In the genomic region with DNA sequence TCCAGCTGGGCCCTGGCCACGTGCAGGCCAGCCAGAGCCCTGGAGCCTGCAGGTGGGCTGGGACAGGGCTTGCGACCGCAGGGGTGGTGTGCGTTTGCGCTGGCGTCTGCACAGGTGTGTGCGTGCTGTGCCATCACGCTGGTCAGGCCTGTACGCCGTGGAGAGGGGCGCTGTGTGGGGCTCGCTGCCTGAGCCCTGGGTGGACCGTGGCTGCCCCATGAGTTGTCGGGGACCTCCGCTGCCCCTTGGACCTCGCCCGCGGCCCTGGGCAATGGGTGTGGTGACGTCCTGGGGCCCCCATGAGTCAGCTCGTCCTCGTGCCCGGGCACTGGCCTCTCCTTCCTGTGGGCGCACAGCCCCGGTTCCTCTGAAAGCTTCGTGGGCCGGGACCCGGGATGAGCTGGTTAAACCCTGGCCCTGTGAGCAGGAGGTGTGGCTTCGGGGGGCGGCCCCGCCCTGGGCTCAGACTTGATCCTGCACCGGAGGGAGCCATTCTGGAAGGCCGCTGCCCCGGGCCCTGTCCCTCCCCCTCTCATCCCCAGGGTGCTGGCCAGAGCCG, we compare ENCODE assay signal across 2 cellular contexts.
TF ChIP-seq lines count a peak whose summit lies in the region.

No MANE protein-coding gene starts in this region.

TF ChIP-seq in HEK293, 187 proteins besides CTCF, POLR2A, EP300 and RAD21:
- TF ChIP-seq, protein P1, sequence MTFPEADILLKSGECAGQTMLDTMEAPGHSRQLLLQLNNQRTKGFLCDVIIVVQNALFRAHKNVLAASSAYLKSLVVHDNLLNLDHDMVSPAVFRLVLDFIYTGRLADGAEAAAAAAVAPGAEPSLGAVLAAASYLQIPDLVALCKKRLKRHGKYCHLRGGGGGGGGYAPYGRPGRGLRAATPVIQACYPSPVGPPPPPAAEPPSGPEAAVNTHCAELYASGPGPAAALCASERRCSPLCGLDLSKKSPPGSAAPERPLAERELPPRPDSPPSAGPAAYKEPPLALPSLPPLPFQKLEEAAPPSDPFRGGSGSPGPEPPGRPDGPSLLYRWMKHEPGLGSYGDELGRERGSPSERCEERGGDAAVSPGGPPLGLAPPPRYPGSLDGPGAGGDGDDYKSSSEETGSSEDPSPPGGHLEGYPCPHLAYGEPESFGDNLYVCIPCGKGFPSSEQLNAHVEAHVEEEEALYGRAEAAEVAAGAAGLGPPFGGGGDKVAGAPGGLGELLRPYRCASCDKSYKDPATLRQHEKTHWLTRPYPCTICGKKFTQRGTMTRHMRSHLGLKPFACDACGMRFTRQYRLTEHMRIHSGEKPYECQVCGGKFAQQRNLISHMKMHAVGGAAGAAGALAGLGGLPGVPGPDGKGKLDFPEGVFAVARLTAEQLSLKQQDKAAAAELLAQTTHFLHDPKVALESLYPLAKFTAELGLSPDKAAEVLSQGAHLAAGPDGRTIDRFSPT (tag by site-specific recombination; IDR thresholded peaks at IDR 0.05) = peak; percentile 42; the same call in 1 of the 2 replicates
- TF ChIP-seq ZNF639 (tag by site-specific recombination; IDR thresholded peaks at IDR 0.05) = no peak
- 0 out of 2 replicates have a peak, but pooled peaks have one; percentile 11 for TF ChIP-seq SP2 (tag by site-specific recombination; IDR thresholded peaks at IDR 0.05)
- peak; percentile 70; the same call in 1 of the 2 replicates for TF ChIP-seq KLF1 (tag by site-specific recombination; IDR thresholded peaks at IDR 0.05)
- TF ChIP-seq ZNF621 (tag by site-specific recombination; IDR thresholded peaks at IDR 0.05) = no peak

TF ChIP-seq in K562, 482 proteins besides CTCF, POLR2A, EP300 and RAD21:
- TF ChIP-seq RBFOX2 (IDR thresholded peaks at IDR 0.05; ENCODE audit: low read depth, low read length) (peak; percentile 27; the same call in 1 of the 2 replicates), POLR2G (IDR thresholded peaks at IDR 0.05; ENCODE audit: low read depth, low read length) (peak; percentile 20; the same call in 1 of the 2 replicates), THRAP3 (IDR thresholded peaks at IDR 0.05; ENCODE audit: borderline replicate concordance) (no peak), FOXP1 (CRISPR knock-in tag; IDR thresholded peaks at IDR 0.05) (no peak)
